ENCODE assay signal across 12 cellular contexts in the genomic region with DNA sequence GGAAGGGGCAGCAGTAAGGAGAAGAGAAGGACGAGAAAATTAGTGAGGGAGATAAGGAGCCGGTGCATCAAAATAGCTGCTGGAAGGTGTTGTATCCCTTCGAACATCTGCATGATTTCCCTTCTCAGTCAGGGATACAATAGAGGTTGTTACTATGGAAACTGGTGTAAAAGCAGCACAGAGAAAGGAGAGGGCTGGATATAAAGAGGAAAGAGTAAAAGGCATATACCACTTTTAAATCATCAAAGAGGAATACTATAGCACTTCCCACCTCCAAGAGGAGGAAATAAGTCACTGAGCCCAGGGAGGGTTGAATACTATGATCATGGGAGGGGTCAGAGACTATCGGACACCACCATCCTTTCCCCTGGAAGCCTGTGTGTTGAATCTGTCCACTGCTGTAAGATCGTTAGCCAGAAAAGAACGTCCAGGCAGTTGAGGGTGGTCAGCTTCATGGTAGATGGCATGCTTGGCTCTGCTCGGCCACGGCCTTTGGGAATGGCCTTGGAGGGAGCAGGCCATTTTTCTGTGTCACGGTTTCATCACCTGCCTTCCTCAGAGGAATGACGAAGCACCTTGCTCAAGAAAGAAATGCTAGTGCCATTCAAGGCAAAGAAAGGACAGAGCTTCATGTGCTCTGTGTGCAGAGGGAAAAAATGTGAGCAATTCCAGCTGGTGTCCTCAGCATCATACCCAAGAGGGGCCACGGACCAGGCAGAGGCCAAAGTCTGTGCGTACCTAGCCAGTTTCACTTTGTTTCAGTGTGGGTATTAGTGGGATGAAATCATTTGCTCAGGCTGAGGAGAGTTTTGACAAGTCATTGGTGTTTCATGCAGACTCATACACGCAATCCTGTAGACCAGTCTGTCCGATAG.
DNase-seq lines count a peak whose midpoint lies in the region; ATAC-seq, FAIRE-seq and TF ChIP-seq lines count a peak whose summit lies in the region.
"Had no signal": no experiment of that assay in that cellular context is flagged by ENCODE, and none has a peak within 500 bp of the region (broad histone marks: within the 10 kb centered on the region; RNA-seq: fewer than 3 reads in every experiment).

No MANE protein-coding gene starts in this region.

- H3K4me1 ChIP-seq in Panc1 (ENCODE audit: control insufficient read depth, insufficient read depth, low read length) (peaks cover 11% of the 10 kb centered on the region), kidney (ENCODE audit: control insufficient read depth in 1 of 2, insufficient read depth in 1 of 2, low read depth in 1 of 2, low read length in 2 of 2) (peaks cover 17 to 20% of the 10 kb centered on the region in 2 donors), skeletal muscle tissue (ENCODE audit: control insufficient read depth in 3 of 3, insufficient read depth in 3 of 3, low read length in 3 of 3) (peaks cover 48 to 57% (median 54%) of the 10 kb centered on the region in 3 donors)

- H3K27me3 ChIP-seq in Panc1 (ENCODE audit: control insufficient read depth, insufficient read depth, low read length) = no peaks in the 10 kb centered on the region
- no peaks in the 10 kb centered on the region for H3K27me3 ChIP-seq in skeletal muscle tissue (ENCODE audit: control insufficient read depth in 3 of 3, insufficient read depth in 3 of 3, low read length in 3 of 3)

- in situ Hi-C loops in Panc1 (cut with HindIII; ENCODE audit: low pct_unique_long_range_greater_than_20kb, low sequenced_read_pairs) = no loop called here

- H3K9me3 ChIP-seq in Panc1 (ENCODE audit: control insufficient read depth, insufficient read depth, low read depth, low read length) (no peaks in the 10 kb centered on the region), kidney (ENCODE audit: control insufficient read depth in 1 of 2, low read length in 2 of 2) (no peaks in the 10 kb centered on the region), skeletal muscle tissue (ENCODE audit: control insufficient read depth in 3 of 3, low read length in 3 of 3) (no peaks in the 10 kb centered on the region)

- H3K27ac ChIP-seq in Panc1 (ENCODE audit: low read length) = peak overlapping the region; percentile 34; the same call in 1 of the 2 replicates
- peak overlapping the region; percentile 35 to 85 for H3K27ac ChIP-seq in kidney (ENCODE audit: low read depth in 2 of 2, low read length in 2 of 2)
- peak overlapping the region; percentile 85 for H3K27ac ChIP-seq in skeletal muscle tissue (ENCODE audit: low read depth, low read length)

- POLR2A ChIA-PET in Panc1 (lab: Charles Lee) = no interaction called here

- peak; percentile 20 for DNase-seq in DMS 273 (lab: John Stamatoyannopoulos, UW; ENCODE audit: unreplicated experiment)
- no peak for DNase-seq in DMS 273 treated with DMSO at 0.1 percent for 48 hours (lab: John Stamatoyannopoulos, UW)
- no peak for DNase-seq in Panc1 (ENCODE audit: low read depth, low spot score)
- no peak for DNase-seq in kidney
- DNase-seq in KG1 (lab: John Stamatoyannopoulos, UW) = no peak
- no peak for DNase-seq in cerebellum (ENCODE audit: low spot score)
- DNase-seq: stimulated activated CD4-positive, alpha-beta T cell treated with anti-CD3 and anti-CD28 coated beads, Interleukin-1b, Interleukin-23, amount 100 ng/mL, for 48 hours; WERI-Rb-1 had no signal

- H3K9ac ChIP-seq in kidney (ENCODE audit: low read length in 2 of 2) = peak overlapping the region in 1 of 2 donors; percentile 49
- peak overlapping the region in 2 of 3 donors; percentile 71 to 78 for H3K9ac ChIP-seq in skeletal muscle tissue (ENCODE audit: low read depth in 1 of 3, low read length in 3 of 3)

- CTCF ChIA-PET in Panc1 (lab: Charles Lee) = no interaction called here

- H3K4me3 ChIP-seq in Panc1 (ENCODE audit: low read depth in 2 of 2, low read length in 2 of 2) (no peak overlapping the region), kidney (ENCODE audit: low read length in 2 of 2) (no peak overlapping the region), skeletal muscle tissue (ENCODE audit: low read length in 3 of 3) (peak overlapping the region in 2 of 3 donors; percentile 35 to 53)

- FAIRE-seq in kidney (lab: Jason Lieb, UNC) = no peak
- FAIRE-seq: A204.1, bronchial epithelial cell had no signal

- no peak for ATAC-seq in Panc1
- ATAC-seq in GM18870 (IDR thresholded peaks at IDR 0.05; ENCODE audit: unreplicated experiment) = no peak

- BruUV-seq in Panc1 (replicated peaks; lab: Mats Ljungman, UMichigan) = no TSS peak

- H3K36me3 ChIP-seq in Panc1 (ENCODE audit: control insufficient read depth, insufficient read depth, low read length) (no peaks in the 10 kb centered on the region), kidney (ENCODE audit: control insufficient read depth in 1 of 2, insufficient read depth in 2 of 2, low read length in 2 of 2) (no peaks in the 10 kb centered on the region), skeletal muscle tissue (ENCODE audit: control insufficient read depth in 3 of 3, insufficient read depth in 3 of 3, low read length in 3 of 3) (no peaks in the 10 kb centered on the region)
- H3K36me3 ChIP-seq: WERI-Rb-1 had no signal

- TF ChIP-seq CTCF in Panc1 (IDR thresholded peaks at IDR 0.05) (no peak), kidney (IDR thresholded peaks at IDR 0.05; ENCODE audit: borderline replicate concordance, extremely low read depth, insufficient read depth) (no peak)

- intact Hi-C loops in Panc1 (cut with micrococcal nuclease; ENCODE audit: unreplicated experiment) (no loop called here), kidney (cut with DNase I) (no loop called here)

Comparison
In these comparisons a context has a peak if more than half of its experiments do, and no peak if none do; other contexts are left out.
1. H3K27ac ChIP-seq: peak in every context shown above with its lines; median percentile 85 in skeletal muscle tissue; 60 in kidney; 34 in Panc1.
2. H3K4me3 ChIP-seq: peak in skeletal muscle tissue (2 of 3); none in Panc1 (0 of 2) and kidney (0 of 2).